ENCODE assay signal across 1 cellular context in genomic region chr15:65916041-65916663, GRCh38.
TF ChIP-seq lines count a peak whose summit lies in the region.

No MANE protein-coding gene starts in this region.

TF ChIP-seq in GM12878, 131 proteins besides CTCF, POLR2A, EP300 and RAD21:
- TF ChIP-seq, protein P1, sequence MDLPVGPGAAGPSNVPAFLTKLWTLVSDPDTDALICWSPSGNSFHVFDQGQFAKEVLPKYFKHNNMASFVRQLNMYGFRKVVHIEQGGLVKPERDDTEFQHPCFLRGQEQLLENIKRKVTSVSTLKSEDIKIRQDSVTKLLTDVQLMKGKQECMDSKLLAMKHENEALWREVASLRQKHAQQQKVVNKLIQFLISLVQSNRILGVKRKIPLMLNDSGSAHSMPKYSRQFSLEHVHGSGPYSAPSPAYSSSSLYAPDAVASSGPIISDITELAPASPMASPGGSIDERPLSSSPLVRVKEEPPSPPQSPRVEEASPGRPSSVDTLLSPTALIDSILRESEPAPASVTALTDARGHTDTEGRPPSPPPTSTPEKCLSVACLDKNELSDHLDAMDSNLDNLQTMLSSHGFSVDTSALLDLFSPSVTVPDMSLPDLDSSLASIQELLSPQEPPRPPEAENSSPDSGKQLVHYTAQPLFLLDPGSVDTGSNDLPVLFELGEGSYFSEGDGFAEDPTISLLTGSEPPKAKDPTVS (IDR thresholded peaks at IDR 0.05; ENCODE audit: low read depth, low read length) = no peak
- TF ChIP-seq, protein P2, sequence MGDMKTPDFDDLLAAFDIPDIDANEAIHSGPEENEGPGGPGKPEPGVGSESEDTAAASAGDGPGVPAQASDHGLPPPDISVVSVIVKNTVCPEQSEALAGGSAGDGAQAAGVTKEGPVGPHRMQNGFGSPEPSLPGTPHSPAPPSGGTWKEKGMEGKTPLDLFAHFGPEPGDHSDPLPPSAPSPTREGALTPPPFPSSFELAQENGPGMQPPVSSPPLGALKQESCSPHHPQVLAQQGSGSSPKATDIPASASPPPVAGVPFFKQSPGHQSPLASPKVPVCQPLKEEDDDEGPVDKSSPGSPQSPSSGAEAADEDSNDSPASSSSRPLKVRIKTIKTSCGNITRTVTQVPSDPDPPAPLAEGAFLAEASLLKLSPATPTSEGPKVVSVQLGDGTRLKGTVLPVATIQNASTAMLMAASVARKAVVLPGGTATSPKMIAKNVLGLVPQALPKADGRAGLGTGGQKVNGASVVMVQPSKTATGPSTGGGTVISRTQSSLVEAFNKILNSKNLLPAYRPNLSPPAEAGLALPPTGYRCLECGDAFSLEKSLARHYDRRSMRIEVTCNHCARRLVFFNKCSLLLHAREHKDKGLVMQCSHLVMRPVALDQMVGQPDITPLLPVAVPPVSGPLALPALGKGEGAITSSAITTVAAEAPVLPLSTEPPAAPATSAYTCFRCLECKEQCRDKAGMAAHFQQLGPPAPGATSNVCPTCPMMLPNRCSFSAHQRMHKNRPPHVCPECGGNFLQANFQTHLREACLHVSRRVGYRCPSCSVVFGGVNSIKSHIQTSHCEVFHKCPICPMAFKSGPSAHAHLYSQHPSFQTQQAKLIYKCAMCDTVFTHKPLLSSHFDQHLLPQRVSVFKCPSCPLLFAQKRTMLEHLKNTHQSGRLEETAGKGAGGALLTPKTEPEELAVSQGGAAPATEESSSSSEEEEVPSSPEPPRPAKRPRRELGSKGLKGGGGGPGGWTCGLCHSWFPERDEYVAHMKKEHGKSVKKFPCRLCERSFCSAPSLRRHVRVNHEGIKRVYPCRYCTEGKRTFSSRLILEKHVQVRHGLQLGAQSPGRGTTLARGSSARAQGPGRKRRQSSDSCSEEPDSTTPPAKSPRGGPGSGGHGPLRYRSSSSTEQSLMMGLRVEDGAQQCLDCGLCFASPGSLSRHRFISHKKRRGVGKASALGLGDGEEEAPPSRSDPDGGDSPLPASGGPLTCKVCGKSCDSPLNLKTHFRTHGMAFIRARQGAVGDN (IDR thresholded peaks at IDR 0.05) = no peak
- TF ChIP-seq RUNX3 (IDR thresholded peaks at IDR 0.05; ENCODE audit: low read length) = 0 out of 2 replicates have a peak, but pooled peaks have one; percentile 21
- no peak for TF ChIP-seq CBX3 (IDR thresholded peaks at IDR 0.05; ENCODE audit: borderline replicate concordance, low read depth)
- TF ChIP-seq PAX8 (IDR thresholded peaks at IDR 0.05) = no peak
- TF ChIP-seq, protein P3, sequence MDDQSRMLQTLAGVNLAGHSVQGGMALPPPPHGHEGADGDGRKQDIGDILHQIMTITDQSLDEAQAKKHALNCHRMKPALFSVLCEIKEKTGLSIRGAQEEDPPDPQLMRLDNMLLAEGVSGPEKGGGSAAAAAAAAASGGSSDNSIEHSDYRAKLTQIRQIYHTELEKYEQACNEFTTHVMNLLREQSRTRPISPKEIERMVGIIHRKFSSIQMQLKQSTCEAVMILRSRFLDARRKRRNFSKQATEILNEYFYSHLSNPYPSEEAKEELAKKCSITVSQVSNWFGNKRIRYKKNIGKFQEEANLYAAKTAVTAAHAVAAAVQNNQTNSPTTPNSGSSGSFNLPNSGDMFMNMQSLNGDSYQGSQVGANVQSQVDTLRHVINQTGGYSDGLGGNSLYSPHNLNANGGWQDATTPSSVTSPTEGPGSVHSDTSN (IDR thresholded peaks at IDR 0.05; ENCODE audit: insufficient replicate concordance, low read depth, low read length) = no peak
- no peak for TF ChIP-seq SUZ12 (IDR thresholded peaks at IDR 0.05; ENCODE audit: unreplicated experiment)
- TF ChIP-seq BHLHE40 (IDR thresholded peaks at IDR 0.05; ENCODE audit: borderline replicate concordance in 1 of 2, low read depth in 2 of 2, low read length in 1 of 2) = peak in 1 of 2 experiments; percentile 14; a peak in 1 of 4 replicates
- no peak for TF ChIP-seq TCF7 (IDR thresholded peaks at IDR 0.05; ENCODE audit: borderline replicate concordance)
- no peak for TF ChIP-seq HDAC2 (IDR thresholded peaks at IDR 0.05)
- TF ChIP-seq, protein P4, sequence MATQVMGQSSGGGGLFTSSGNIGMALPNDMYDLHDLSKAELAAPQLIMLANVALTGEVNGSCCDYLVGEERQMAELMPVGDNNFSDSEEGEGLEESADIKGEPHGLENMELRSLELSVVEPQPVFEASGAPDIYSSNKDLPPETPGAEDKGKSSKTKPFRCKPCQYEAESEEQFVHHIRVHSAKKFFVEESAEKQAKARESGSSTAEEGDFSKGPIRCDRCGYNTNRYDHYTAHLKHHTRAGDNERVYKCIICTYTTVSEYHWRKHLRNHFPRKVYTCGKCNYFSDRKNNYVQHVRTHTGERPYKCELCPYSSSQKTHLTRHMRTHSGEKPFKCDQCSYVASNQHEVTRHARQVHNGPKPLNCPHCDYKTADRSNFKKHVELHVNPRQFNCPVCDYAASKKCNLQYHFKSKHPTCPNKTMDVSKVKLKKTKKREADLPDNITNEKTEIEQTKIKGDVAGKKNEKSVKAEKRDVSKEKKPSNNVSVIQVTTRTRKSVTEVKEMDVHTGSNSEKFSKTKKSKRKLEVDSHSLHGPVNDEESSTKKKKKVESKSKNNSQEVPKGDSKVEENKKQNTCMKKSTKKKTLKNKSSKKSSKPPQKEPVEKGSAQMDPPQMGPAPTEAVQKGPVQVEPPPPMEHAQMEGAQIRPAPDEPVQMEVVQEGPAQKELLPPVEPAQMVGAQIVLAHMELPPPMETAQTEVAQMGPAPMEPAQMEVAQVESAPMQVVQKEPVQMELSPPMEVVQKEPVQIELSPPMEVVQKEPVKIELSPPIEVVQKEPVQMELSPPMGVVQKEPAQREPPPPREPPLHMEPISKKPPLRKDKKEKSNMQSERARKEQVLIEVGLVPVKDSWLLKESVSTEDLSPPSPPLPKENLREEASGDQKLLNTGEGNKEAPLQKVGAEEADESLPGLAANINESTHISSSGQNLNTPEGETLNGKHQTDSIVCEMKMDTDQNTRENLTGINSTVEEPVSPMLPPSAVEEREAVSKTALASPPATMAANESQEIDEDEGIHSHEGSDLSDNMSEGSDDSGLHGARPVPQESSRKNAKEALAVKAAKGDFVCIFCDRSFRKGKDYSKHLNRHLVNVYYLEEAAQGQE (IDR thresholded peaks at IDR 0.05; ENCODE audit: low read depth, low read length) = no peak
